Comparison of ENCODE assay signal across 12 cellular contexts in the genomic region with DNA sequence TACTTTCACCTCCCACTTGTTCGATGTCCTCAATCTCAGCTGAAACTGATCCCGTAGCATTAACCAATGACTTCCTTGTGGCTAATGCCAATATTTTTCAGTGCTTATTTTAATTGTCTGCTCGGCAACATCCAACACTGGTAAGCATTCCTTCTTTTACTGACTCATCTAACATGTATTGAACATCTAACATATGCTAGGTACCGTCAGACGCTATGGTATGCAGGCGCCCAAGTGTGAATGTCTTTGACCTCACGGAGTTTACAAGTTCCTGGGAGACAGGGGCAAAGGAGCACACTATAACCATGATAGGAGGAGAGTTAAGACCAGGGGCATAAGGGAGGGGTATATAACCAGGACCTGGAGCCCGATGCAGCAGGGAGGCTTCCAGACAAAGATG. TPM values are rescaled to one million over a fixed set of nuclear protein-coding genes. Genes with fewer than 3 reads are reported as not detected.
DNase-seq lines count a peak whose midpoint lies in the region; ATAC-seq and TF ChIP-seq lines count a peak whose summit lies in the region.
"Had no signal": no experiment of that assay in that cellular context is flagged by ENCODE, and none has a peak within 500 bp of the region (broad histone marks: within the 10 kb centered on the region; RNA-seq: fewer than 3 reads in every experiment).

No MANE protein-coding gene starts in this region.

- no peaks in the 10 kb centered on the region for H3K9me3 ChIP-seq in CD8-positive, alpha-beta T cell (ENCODE audit: low read length)
- H3K9me3 ChIP-seq in IMR-90 (ENCODE audit: control insufficient read depth, insufficient read depth, low read length): no peaks in the 10 kb centered on the region
- H3K9me3 ChIP-seq: SJSA1 had no signal

- no peak overlapping the region for H3K27ac Mint-ChIP-seq in CD8-positive, alpha-beta T cell
- peak overlapping the region; percentile 55 for H3K27ac Mint-ChIP-seq in activated naive CD8-positive, alpha-beta T cell treated with anti-CD3 and anti-CD28 coated beads, Interleukin-2, amount 50 U/mL, for 24 hours
- peak overlapping the region in 1 of 2 donors; percentile 91 for H3K27ac Mint-ChIP-seq in natural killer cell treated with Interleukin-12 subunit alpha and Interleukin-12 subunit beta and Interleukin-15 and Interleukin-18, amount 100 ng/mL, for 72 hours

- DNase-seq in CD8-positive, alpha-beta T cell: no peak
- DNase-seq in IMR-90: peak; percentile 48
- no peak for DNase-seq in activated naive CD8-positive, alpha-beta T cell treated with anti-CD3 and anti-CD28 coated beads, Interleukin-2, amount 50 U/mL, for 24 hours
- DNase-seq in natural killer cell treated with Interleukin-12 subunit alpha and Interleukin-12 subunit beta and Interleukin-15 and Interleukin-18, amount 100 ng/mL, for 72 hours (ENCODE audit: low spot score): no peak
- no peak for DNase-seq in NCI-H748 (lab: John Stamatoyannopoulos, UW; ENCODE audit: unreplicated experiment)
- DNase-seq in LoVo (ENCODE audit: low spot score): no peak
- DNase-seq: brain microvascular endothelial cell, NCI-H1048, NCI-H526 had no signal

- no peak overlapping the region for H3K56ac ChIP-seq in IMR-90 (ENCODE audit: extremely low read depth, insufficient read depth, low read length)

- no peaks in the 10 kb centered on the region for H3K9me3 Mint-ChIP-seq in CD8-positive, alpha-beta T cell
- no peaks in the 10 kb centered on the region for H3K9me3 Mint-ChIP-seq in activated naive CD8-positive, alpha-beta T cell treated with anti-CD3 and anti-CD28 coated beads, Interleukin-2, amount 50 U/mL, for 24 hours
- no peaks in the 10 kb centered on the region for H3K9me3 Mint-ChIP-seq in natural killer cell treated with Interleukin-12 subunit alpha and Interleukin-12 subunit beta and Interleukin-15 and Interleukin-18, amount 100 ng/mL, for 72 hours

- no peak overlapping the region for H3K4me3 ChIP-seq in CD8-positive, alpha-beta T cell (ENCODE audit: low read depth, low read length)
- H3K4me3 ChIP-seq in IMR-90 (ENCODE audit: insufficient read depth, low read depth, low read length): no peak overlapping the region

- peaks cover 9% of the 10 kb centered on the region; the same call in 1 of the 2 replicates for H3K9me1 ChIP-seq in IMR-90 (ENCODE audit: insufficient read depth, low read length)

- H2BK20ac ChIP-seq in IMR-90 (ENCODE audit: low read depth, low read length): no peak overlapping the region

- WGBS in IMR-90 (ENCODE audit: extremely low coverage in 2 of 2, insufficient read length in 1 of 2), 2 experiments: 90% methylated on average over 2 of the region's 8 CpGs; no CpG with 5 or more reads in 1 of the 2 experiments

- H2BK15ac ChIP-seq in IMR-90 (ENCODE audit: low read depth, low read length): no peak overlapping the region

- peaks cover 28 to 69% of the 10 kb centered on the region in 2 experiments for H3K79me1 ChIP-seq in IMR-90 (ENCODE audit: low read depth in 1 of 2, low read length in 2 of 2)

- H3K9ac ChIP-seq in IMR-90 (ENCODE audit: low read depth, low read length): no peak overlapping the region

- 0 out of 2 replicates have a peak overlapping the region, but pooled peaks have one; percentile 2 for H2BK120ac ChIP-seq in IMR-90 (ENCODE audit: low read depth, low read length)

- in situ Hi-C loops in IMR-90 (cut with MboI; ENCODE audit: low sequenced_read_pairs): no loop called here

- no TSS peak for BruUV-seq in IMR-90 (replicated peaks; lab: Mats Ljungman, UMichigan)

- peak overlapping the region; percentile 96 for H3K4me3 Mint-ChIP-seq in CD8-positive, alpha-beta T cell
- H3K4me3 Mint-ChIP-seq in activated naive CD8-positive, alpha-beta T cell treated with anti-CD3 and anti-CD28 coated beads, Interleukin-2, amount 50 U/mL, for 24 hours: peak overlapping the region; percentile 94
- H3K4me3 Mint-ChIP-seq in natural killer cell treated with Interleukin-12 subunit alpha and Interleukin-12 subunit beta and Interleukin-15 and Interleukin-18, amount 100 ng/mL, for 72 hours: peak overlapping the region; percentile 96

- H3K14ac ChIP-seq in IMR-90 (replicated peaks; ENCODE audit: low read depth, low read length): no peak overlapping the region

- CTCF ChIA-PET in CD8-positive, alpha-beta T cell (lab: Charles Lee): interaction anchor here (0.8 to 5.7 kb wide), 5 partner anchors 21 to 64 kb away, joined by 3 to 59 read pairs (median 5); no protein-coding TSS in a partner anchor
- CTCF ChIA-PET in IMR-90 (lab: Yijun Ruan, JAX): no interaction called here

- no peak for TF ChIP-seq CTCF in CD8-positive, alpha-beta T cell (IDR thresholded peaks at IDR 0.05)
- TF ChIP-seq CTCF in IMR-90 (conservative IDR thresholded peaks at IDR 0.05; ENCODE audit: low read depth, low read length): no peak

- peaks cover 63% of the 10 kb centered on the region for H3K36me3 Mint-ChIP-seq in CD8-positive, alpha-beta T cell
- peaks cover 30% of the 10 kb centered on the region for H3K36me3 Mint-ChIP-seq in activated naive CD8-positive, alpha-beta T cell treated with anti-CD3 and anti-CD28 coated beads, Interleukin-2, amount 50 U/mL, for 24 hours (ENCODE audit: low read depth)
- H3K36me3 Mint-ChIP-seq in natural killer cell treated with Interleukin-12 subunit alpha and Interleukin-12 subunit beta and Interleukin-15 and Interleukin-18, amount 100 ng/mL, for 72 hours: peaks cover 24% of the 10 kb centered on the region

- H3K18ac ChIP-seq in IMR-90 (ENCODE audit: low read depth, low read length): no peak overlapping the region

- peaks cover 2% of the 10 kb centered on the region for H3K27me3 Mint-ChIP-seq in CD8-positive, alpha-beta T cell (ENCODE audit: low read depth)
- peaks cover 3% of the 10 kb centered on the region for H3K27me3 Mint-ChIP-seq in activated naive CD8-positive, alpha-beta T cell treated with anti-CD3 and anti-CD28 coated beads, Interleukin-2, amount 50 U/mL, for 24 hours
- peaks cover 0 to 2% of the 10 kb centered on the region in 2 donors for H3K27me3 Mint-ChIP-seq in natural killer cell treated with Interleukin-12 subunit alpha and Interleukin-12 subunit beta and Interleukin-15 and Interleukin-18, amount 100 ng/mL, for 72 hours

- H2BK5ac ChIP-seq in IMR-90 (ENCODE audit: low read depth, low read length, poor library complexity, severe bottlenecking): no peak overlapping the region

- dilution Hi-C loops in IMR-90 (cut with HindIII; ENCODE audit: low sequenced_read_pairs, unreplicated experiment): no loop called here

- H3K27ac ChIP-seq in CD8-positive, alpha-beta T cell (ENCODE audit: low read depth, low read length): no peak overlapping the region
- no peak overlapping the region for H3K27ac ChIP-seq in IMR-90 (ENCODE audit: insufficient read depth, low read length)
- H3K27ac ChIP-seq: brain microvascular endothelial cell, HL-60, SJSA1 had no signal

- H2AK5ac ChIP-seq in IMR-90 (ENCODE audit: low read depth, low read length): 0 out of 2 replicates have a peak overlapping the region, but pooled peaks have one; percentile 0

- H3K23ac ChIP-seq in IMR-90 (ENCODE audit: low read depth, low read length): no peak overlapping the region

- no peak for TF ChIP-seq RAD21 in IMR-90 (IDR thresholded peaks at IDR 0.05; ENCODE audit: low read length)

- no peak overlapping the region for H2AFZ ChIP-seq in IMR-90 (replicated peaks; ENCODE audit: low read length, poor library complexity)

- peaks cover 36% of the 10 kb centered on the region for H3K4me1 ChIP-seq in CD8-positive, alpha-beta T cell (ENCODE audit: insufficient read depth, low read length)
- H3K4me1 ChIP-seq in IMR-90 (ENCODE audit: control insufficient read depth, insufficient read depth, low read length): peaks cover 12% of the 10 kb centered on the region

- no peak overlapping the region for H4K5ac ChIP-seq in IMR-90 (ENCODE audit: low read depth, low read length)

- H3K36me3 ChIP-seq in CD8-positive, alpha-beta T cell (ENCODE audit: insufficient read depth, low read length): peaks cover 20% of the 10 kb centered on the region
- H3K36me3 ChIP-seq in IMR-90 (ENCODE audit: control insufficient read depth, insufficient read depth, low read length): peaks cover 24% of the 10 kb centered on the region

- no peaks in the 10 kb centered on the region for H3K27me3 ChIP-seq in CD8-positive, alpha-beta T cell (ENCODE audit: insufficient read depth, low read length)
- no peaks in the 10 kb centered on the region for H3K27me3 ChIP-seq in IMR-90 (ENCODE audit: control insufficient read depth, insufficient read depth, low read length)
- H3K27me3 ChIP-seq: brain microvascular endothelial cell, SJSA1 had no signal

- no peak for TF ChIP-seq POLR2A in IMR-90 (IDR thresholded peaks at IDR 0.05; ENCODE audit: low read depth, low read length)

- no peak overlapping the region for H2AK9ac ChIP-seq in IMR-90 (replicated peaks; ENCODE audit: low read depth, low read length, poor library complexity)

- no peak overlapping the region for H4K8ac ChIP-seq in IMR-90 (ENCODE audit: low read depth in 2 of 2, low read length in 2 of 2)

- peaks cover 15% of the 10 kb centered on the region for H4K20me1 ChIP-seq in IMR-90 (ENCODE audit: insufficient read depth, low read length)

- no peak for ATAC-seq in CD8-positive, alpha-beta T cell
- no peak for ATAC-seq in IMR-90 (ENCODE audit: low read depth)
- ATAC-seq in activated naive CD8-positive, alpha-beta T cell treated with anti-CD3 and anti-CD28 coated beads, Interleukin-2, amount 50 U/mL, for 24 hours: no peak
- no peak for ATAC-seq in natural killer cell treated with Interleukin-12 subunit alpha and Interleukin-12 subunit beta and Interleukin-15 and Interleukin-18, amount 100 ng/mL, for 72 hours
- ATAC-seq in GM21619 (IDR thresholded peaks at IDR 0.05; ENCODE audit: unreplicated experiment): no peak

- intact Hi-C loops in CD8-positive, alpha-beta T cell (cut with DNase I, micrococcal nuclease): loop anchor here in 1 of 2 experiments (10.0 kb wide), 3 partner anchors 48 to 1258 kb away; partner anchors contain the start of genes CDCA5, KAT5, TMEM151A and ZFPL1
- intact Hi-C loops in IMR-90 (cut with micrococcal nuclease): no loop called here

- POLR2A ChIA-PET in CD8-positive, alpha-beta T cell (lab: Charles Lee): interaction anchor here (0.6 to 7.2 kb wide), 4 partner anchors 8 to 688 kb away, joined by 3 to 45 read pairs (median 12); partner anchors contain the start of genes CD248 and RIN1
- POLR2A ChIA-PET in IMR-90 (lab: Charles Lee; ENCODE audit: unreplicated experiment): no interaction called here

- H3K4ac ChIP-seq in IMR-90 (ENCODE audit: low read depth, low read length): no peak overlapping the region

- H4K91ac ChIP-seq in IMR-90 (ENCODE audit: insufficient read depth, low read depth, low read length): no peak overlapping the region

- H3K4me2 ChIP-seq in IMR-90 (ENCODE audit: low read depth, low read length): peak overlapping the region; percentile 7; the same call in 1 of the 2 replicates

- peaks cover 49% of the 10 kb centered on the region for H3K4me1 Mint-ChIP-seq in CD8-positive, alpha-beta T cell (ENCODE audit: low read depth)
- peaks cover 54% of the 10 kb centered on the region for H3K4me1 Mint-ChIP-seq in activated naive CD8-positive, alpha-beta T cell treated with anti-CD3 and anti-CD28 coated beads, Interleukin-2, amount 50 U/mL, for 24 hours
- H3K4me1 Mint-ChIP-seq in natural killer cell treated with Interleukin-12 subunit alpha and Interleukin-12 subunit beta and Interleukin-15 and Interleukin-18, amount 100 ng/mL, for 72 hours (ENCODE audit: low read depth in 2 of 2): peaks cover 28 to 46% of the 10 kb centered on the region in 2 donors

RNA-seq across cellular contexts. Expression of gene BRMS1, which starts 1.7 kb away (rescaled TPM):
- 10 to 100 TPM; 66.7 to 68.0 TPM for total RNA-seq in CD8-positive, alpha-beta T cell
- total RNA-seq in IMR-90 (2012; rRNA removed): 57.9 and 67.2 TPM in 2 replicates
- polyA plus RNA-seq in IMR-90 (2012; rRNA removed): 48.3 and 51.9 TPM in 2 replicates
- polyA plus RNA-seq in IMR-90 (2012; cell fraction: cytosol; rRNA removed): 38.2 and 49.5 TPM in 2 replicates
- 43.6 and 65.0 TPM in 2 replicates for polyA plus RNA-seq in IMR-90 (2012; cell fraction: nucleus; rRNA removed; ENCODE audit: low replicate concordance)
- total RNA-seq in natural killer cell treated with Interleukin-12 subunit alpha and Interleukin-12 subunit beta and Interleukin-15 and Interleukin-18, amount 100 ng/mL, for 72 hours: 10 to 100 TPM; 53.2 to 64.5 TPM

RNA-seq across cellular contexts. Expression of gene B4GAT1, which starts 4.3 kb away (rescaled TPM):
- total RNA-seq in CD8-positive, alpha-beta T cell: 1 to 10 TPM; 1.3 to 1.8 TPM
- 10.6 and 13.9 TPM in 2 replicates for total RNA-seq in IMR-90 (2012; rRNA removed)
- 18.4 and 20.5 TPM in 2 replicates for polyA plus RNA-seq in IMR-90 (2012; rRNA removed)
- 16.5 and 24.6 TPM in 2 replicates for polyA plus RNA-seq in IMR-90 (2012; cell fraction: cytosol; rRNA removed)
- polyA plus RNA-seq in IMR-90 (2012; cell fraction: nucleus; rRNA removed; ENCODE audit: low replicate concordance): 8.5 and 9.5 TPM in 2 replicates
- total RNA-seq in natural killer cell treated with Interleukin-12 subunit alpha and Interleukin-12 subunit beta and Interleukin-15 and Interleukin-18, amount 100 ng/mL, for 72 hours: 1 to 10 TPM; 3.5 to 5.4 TPM

RNA-seq across cellular contexts. Expression of gene RIN1, which starts 6.9 kb away (rescaled TPM):
- 1 to 10 TPM; 1.5 to 3.2 TPM for total RNA-seq in CD8-positive, alpha-beta T cell
- 9.9 and 10.6 TPM in 2 replicates for total RNA-seq in IMR-90 (2012; rRNA removed)
- 20.8 and 27.1 TPM in 2 replicates for polyA plus RNA-seq in IMR-90 (2012; rRNA removed)
- 19.8 and 26.9 TPM in 2 replicates for polyA plus RNA-seq in IMR-90 (2012; cell fraction: cytosol; rRNA removed)
- polyA plus RNA-seq in IMR-90 (2012; cell fraction: nucleus; rRNA removed; ENCODE audit: low replicate concordance): 58.8 and 120 TPM in 2 replicates
- total RNA-seq in natural killer cell treated with Interleukin-12 subunit alpha and Interleukin-12 subunit beta and Interleukin-15 and Interleukin-18, amount 100 ng/mL, for 72 hours: 1 to 10 TPM in 1 of 2 donors, under 1 TPM in 1; 0.43 to 2.1 TPM

RNA-seq across cellular contexts. Expression of gene CD248, which starts 26.3 kb away (rescaled TPM):
- 10 to 100 TPM; 39.3 to 41.1 TPM for total RNA-seq in CD8-positive, alpha-beta T cell
- 19.5 and 25.6 TPM in 2 replicates for total RNA-seq in IMR-90 (2012; rRNA removed)
- 209 and 223 TPM in 2 replicates for polyA plus RNA-seq in IMR-90 (2012; rRNA removed)
- polyA plus RNA-seq in IMR-90 (2012; cell fraction: cytosol; rRNA removed): 280 and 375 TPM in 2 replicates
- 114 and 198 TPM in 2 replicates for polyA plus RNA-seq in IMR-90 (2012; cell fraction: nucleus; rRNA removed; ENCODE audit: low replicate concordance)
- total RNA-seq in natural killer cell treated with Interleukin-12 subunit alpha and Interleukin-12 subunit beta and Interleukin-15 and Interleukin-18, amount 100 ng/mL, for 72 hours: under 1 TPM; 0.10 to 0.59 TPM

RNA-seq across cellular contexts. Expression of gene SLC29A2, which starts 28.4 kb away (rescaled TPM):
- total RNA-seq in CD8-positive, alpha-beta T cell: 1 to 10 TPM; 5.6 to 6.0 TPM
- under 0.01 TPM in 2 replicates for total RNA-seq in IMR-90 (2012; rRNA removed)
- 0.87 and 1.2 TPM in 2 replicates for polyA plus RNA-seq in IMR-90 (2012; rRNA removed)
- 0.32 and 0.92 TPM in 2 replicates for polyA plus RNA-seq in IMR-90 (2012; cell fraction: cytosol; rRNA removed)
- 4.7 and 8.5 TPM in 2 replicates for polyA plus RNA-seq in IMR-90 (2012; cell fraction: nucleus; rRNA removed; ENCODE audit: low replicate concordance)
- 10 to 100 TPM in 1 of 2 donors, 1 to 10 TPM in 1; 2.4 to 13.6 TPM for total RNA-seq in natural killer cell treated with Interleukin-12 subunit alpha and Interleukin-12 subunit beta and Interleukin-15 and Interleukin-18, amount 100 ng/mL, for 72 hours
- total RNA-seq: SJSA1 had no signal
